In genomic region chr19:13082192-13083007, GRCh38 we compare ENCODE assay signal across 9 cellular contexts. TPM values are rescaled to one million over a fixed set of nuclear protein-coding genes. Genes with fewer than 3 reads are reported as not detected.
DNase-seq lines count a peak whose midpoint lies in the region; ATAC-seq, FAIRE-seq and TF ChIP-seq lines count a peak whose summit lies in the region.
"Had no signal": no experiment of that assay in that cellular context is flagged by ENCODE, and none has a peak within 500 bp of the region (broad histone marks: within the 10 kb centered on the region; RNA-seq: fewer than 3 reads in every experiment).

No MANE protein-coding gene starts in this region.

- no peak overlapping the region for H3K9ac ChIP-seq in astrocyte (ENCODE audit: low read length)
- H3K9ac ChIP-seq in HepG2 (ENCODE audit: insufficient read depth, low read depth, low read length): no peak overlapping the region

- POLR2A ChIA-PET in A673 (lab: Charles Lee; ENCODE audit: low non-redundant PET) (interaction anchor here (0.6 kb wide), 1 partner anchor 254 kb away, joined by 3 read pairs; no protein-coding TSS in a partner anchor), HepG2 (lab: Yijun Ruan, JAX) (interaction anchor here (0.6 kb wide), 1 partner anchor 99 kb away, joined by 3 read pairs; no protein-coding TSS in a partner anchor)

- peak; percentile 40 for TF ChIP-seq CTCF in A673 (conservative IDR thresholded peaks at IDR 0.05; ENCODE audit: low read depth, low read length)
- peak; percentile 43 for TF ChIP-seq CTCF in astrocyte (IDR thresholded peaks at IDR 0.05; ENCODE audit: insufficient read depth, low read depth, low read length)
- peak; percentile 33 for TF ChIP-seq CTCF in HepG2 (CRISPR knock-in tag; IDR thresholded peaks at IDR 0.05)

- no peaks in the 10 kb centered on the region for H3K9me3 Mint-ChIP-seq in astrocyte (ENCODE audit: unreplicated experiment)
- H3K9me3 Mint-ChIP-seq in stimulated activated memory B cell treated with anti-CD40 and anti-IgM and Interleukin-4, amounts not matched to agents 10 μg/mL and 1 μg/mL and 100 μg/mL, for 72 hours: no peaks in the 10 kb centered on the region
- H3K9me3 Mint-ChIP-seq in activated naive CD8-positive, alpha-beta T cell treated with anti-CD3 and anti-CD28 coated beads for 36 hours: no peaks in the 10 kb centered on the region

- TF ChIP-seq EP300 in Ishikawa (IDR thresholded peaks at IDR 0.05; ENCODE audit: borderline replicate concordance) (0 out of 2 replicates have a peak, but pooled peaks have one; percentile 7), HepG2 (IDR thresholded peaks at IDR 0.05; ENCODE audit: low read depth in 2 of 2, low read length in 2 of 2) (no peak), HepG2 (CRISPR knock-in tag; IDR thresholded peaks at IDR 0.05; ENCODE audit: borderline replicate concordance) (no peak)

- intact Hi-C loops in A673 (cut with micrococcal nuclease; ENCODE audit: unreplicated experiment): no loop called here
- intact Hi-C loops in HepG2 (cut with micrococcal nuclease; ENCODE audit: unreplicated experiment): no loop called here

- H3K4me2 ChIP-seq in astrocyte (ENCODE audit: low read length) (peak overlapping the region; percentile 32), HepG2 (ENCODE audit: low read depth, low read length) (no peak overlapping the region)

- H3K27ac ChIP-seq in A673 (ENCODE audit: low read depth, low read length, poor library complexity, severe bottlenecking) (no peak overlapping the region), astrocyte (ENCODE audit: low read depth, low read length) (no peak overlapping the region), HepG2 (ENCODE audit: extremely low read length, insufficient read depth, low read length) (no peak overlapping the region)

- H3K9me3 ChIP-seq in A673 (ENCODE audit: low read depth, low read length, poor library complexity, severe bottlenecking) (no peaks in the 10 kb centered on the region), astrocyte (ENCODE audit: insufficient read depth, low read depth, low read length) (no peaks in the 10 kb centered on the region), HepG2 (ENCODE audit: low read length) (no peaks in the 10 kb centered on the region)

- H3K4me3 Mint-ChIP-seq in astrocyte (ENCODE audit: unreplicated experiment): no peak overlapping the region
- no peak overlapping the region for H3K4me3 Mint-ChIP-seq in stimulated activated memory B cell treated with anti-CD40 and anti-IgM and Interleukin-4, amounts not matched to agents 10 μg/mL and 1 μg/mL and 100 μg/mL, for 72 hours
- no peak overlapping the region for H3K4me3 Mint-ChIP-seq in activated naive CD8-positive, alpha-beta T cell treated with anti-CD3 and anti-CD28 coated beads for 36 hours

- in situ Hi-C loops in HepG2 (cut with HindIII; ENCODE audit: extremely low pct_ligation_motif_present, low pct_unique_long_range_greater_than_20kb): no loop called here

- peaks cover 5% of the 10 kb centered on the region for H3K36me3 ChIP-seq in A673 (ENCODE audit: insufficient read depth, low read length, poor library complexity, severe bottlenecking)
- peaks cover under 1% of the 10 kb centered on the region for H3K36me3 ChIP-seq in astrocyte (ENCODE audit: insufficient read depth, low read length)
- peaks cover 10 to 40% of the 10 kb centered on the region in 2 experiments for H3K36me3 ChIP-seq in HepG2 (replicated peaks in 1 of 2; ENCODE audit: control insufficient read depth in 1 of 2, insufficient read depth in 2 of 2, low read length in 2 of 2)

- H3K36me3 Mint-ChIP-seq in astrocyte (ENCODE audit: low read depth, unreplicated experiment): peaks cover 11% of the 10 kb centered on the region
- H3K36me3 Mint-ChIP-seq in stimulated activated memory B cell treated with anti-CD40 and anti-IgM and Interleukin-4, amounts not matched to agents 10 μg/mL and 1 μg/mL and 100 μg/mL, for 72 hours: no peaks in the 10 kb centered on the region
- no peaks in the 10 kb centered on the region for H3K36me3 Mint-ChIP-seq in activated naive CD8-positive, alpha-beta T cell treated with anti-CD3 and anti-CD28 coated beads for 36 hours

- peak; percentile 52 for TF ChIP-seq RAD21 in Ishikawa (IDR thresholded peaks at IDR 0.05; ENCODE audit: low read depth)
- 0 out of 2 replicates have a peak, but pooled peaks have one; percentile 27 for TF ChIP-seq RAD21 in HepG2 (CRISPR knock-in tag; IDR thresholded peaks at IDR 0.05)

- ATAC-seq in HepG2: peak; percentile 75
- ATAC-seq in HG03159 (IDR thresholded peaks at IDR 0.05; ENCODE audit: unreplicated experiment): no peak
- no peak for ATAC-seq in stimulated activated memory B cell treated with anti-CD40 and anti-IgM and Interleukin-4, amounts not matched to agents 10 μg/mL and 1 μg/mL and 100 μg/mL, for 72 hours

- H2AFZ ChIP-seq in astrocyte (ENCODE audit: low read depth, low read length): no peak overlapping the region
- H2AFZ ChIP-seq in HepG2 (ENCODE audit: low read length): no peak overlapping the region

- WGBS in HepG2 (ENCODE audit: low lambda C conversion rate): 85% methylated on average over 11 of the region's 14 CpGs

- TF ChIP-seq POLR2A in HepG2 (IDR thresholded peaks at IDR 0.05; ENCODE audit: insufficient read depth in 1 of 2, low read depth in 2 of 2, low read length in 2 of 2): no peak

- H3K79me2 ChIP-seq in astrocyte (ENCODE audit: insufficient read depth, low read length): peaks cover 14% of the 10 kb centered on the region
- H3K79me2 ChIP-seq in HepG2 (ENCODE audit: insufficient read depth, low read length): no peaks in the 10 kb centered on the region

- H4K20me1 ChIP-seq in astrocyte (ENCODE audit: insufficient read depth, low read length) (peaks cover 45% of the 10 kb centered on the region), HepG2 (ENCODE audit: insufficient read depth, low read length) (no peaks in the 10 kb centered on the region)

- peaks cover 15% of the 10 kb centered on the region for H3K4me1 Mint-ChIP-seq in astrocyte (ENCODE audit: low read depth, unreplicated experiment)
- no peaks in the 10 kb centered on the region for H3K4me1 Mint-ChIP-seq in stimulated activated memory B cell treated with anti-CD40 and anti-IgM and Interleukin-4, amounts not matched to agents 10 μg/mL and 1 μg/mL and 100 μg/mL, for 72 hours
- peaks cover 3% of the 10 kb centered on the region for H3K4me1 Mint-ChIP-seq in activated naive CD8-positive, alpha-beta T cell treated with anti-CD3 and anti-CD28 coated beads for 36 hours

- CTCF ChIA-PET in A673 (lab: Charles Lee) (no interaction called here), HepG2 (lab: Yijun Ruan, JAX; ENCODE audit: low intra/inter-chr PET ratio, low total read pairs) (interaction anchor here (0.9 to 1.4 kb wide), 2 partner anchors 105 to 117 kb away, joined by 5 to 8 read pairs; no protein-coding TSS in a partner anchor)

- H3K27ac Mint-ChIP-seq in astrocyte (ENCODE audit: unreplicated experiment): no peak overlapping the region
- H3K27ac Mint-ChIP-seq in stimulated activated memory B cell treated with anti-CD40 and anti-IgM and Interleukin-4, amounts not matched to agents 10 μg/mL and 1 μg/mL and 100 μg/mL, for 72 hours: no peak overlapping the region
- H3K27ac Mint-ChIP-seq in activated naive CD8-positive, alpha-beta T cell treated with anti-CD3 and anti-CD28 coated beads for 36 hours: no peak overlapping the region

- BruUV-seq in A673 (replicated peaks; lab: Mats Ljungman, UMichigan) (no TSS peak), HepG2 (replicated peaks; lab: Mats Ljungman, UMichigan) (no TSS peak)

- DNase-seq in A673 (ENCODE audit: low spot score) (peak; percentile 51), astrocyte (ENCODE audit: low read depth) (peak; percentile 40), HepG2 (ENCODE audit: low spot score) (peak; percentile 52), EL (no peak)
- DNase-seq in activated naive CD8-positive, alpha-beta T cell treated with anti-CD3 and anti-CD28 coated beads for 36 hours: no peak

- H3K27me3 ChIP-seq in A673 (replicated peaks; ENCODE audit: insufficient read depth, low read depth, low read length, poor library complexity) (no peaks in the 10 kb centered on the region), astrocyte (ENCODE audit: insufficient read depth, low read length) (no peaks in the 10 kb centered on the region), HepG2 (ENCODE audit: control insufficient read depth in 1 of 2, insufficient read depth in 2 of 2, low read length in 2 of 2) (no peaks in the 10 kb centered on the region)

- no peak for FAIRE-seq in astrocyte (lab: Jason Lieb, UNC)
- FAIRE-seq in HepG2 (lab: Jason Lieb, UNC): peak; percentile 50
- FAIRE-seq: islet of Langerhans had no signal

- peaks cover 59% of the 10 kb centered on the region for H3K27me3 Mint-ChIP-seq in astrocyte (ENCODE audit: low read depth, unreplicated experiment)
- H3K27me3 Mint-ChIP-seq in stimulated activated memory B cell treated with anti-CD40 and anti-IgM and Interleukin-4, amounts not matched to agents 10 μg/mL and 1 μg/mL and 100 μg/mL, for 72 hours: peaks cover 45% of the 10 kb centered on the region
- no peaks in the 10 kb centered on the region for H3K27me3 Mint-ChIP-seq in activated naive CD8-positive, alpha-beta T cell treated with anti-CD3 and anti-CD28 coated beads for 36 hours

- H3K4me3 ChIP-seq in A673 (ENCODE audit: low read depth, low read length, poor library complexity, severe bottlenecking) (no peak overlapping the region), astrocyte (ENCODE audit: insufficient read depth, low read depth, low read length) (no peak overlapping the region), HepG2 (replicated peaks in 1 of 3; ENCODE audit: insufficient read depth in 1 of 3, low read depth in 2 of 3, low read length in 3 of 3) (no peak overlapping the region)

- H3K4me1 ChIP-seq in A673 (ENCODE audit: insufficient read depth, low read length, poor library complexity, severe bottlenecking): peaks cover 25% of the 10 kb centered on the region
- peaks cover 30% of the 10 kb centered on the region for H3K4me1 ChIP-seq in astrocyte (ENCODE audit: insufficient read depth, low read length)
- peaks cover 11% of the 10 kb centered on the region for H3K4me1 ChIP-seq in HepG2 (ENCODE audit: insufficient read depth, low read length)

RNA-seq across cellular contexts. Expression of gene LYL1, which starts 20.3 kb away (rescaled TPM):
- total RNA-seq in A673 (2021): not detected in 2 replicates
- 0.27 TPM in 1 of 2 replicates, not detected in the other for total RNA-seq in astrocyte
- total RNA-seq in HepG2 (2016; rRNA removed; fragmentation: Illumina TruSeq; extraction: Trizol): 0.69 and 0.75 TPM in 2 replicates
- total RNA-seq in HepG2 (2016; cell fraction: cytosol; rRNA removed; fragmentation: Illumina TruSeq; extraction: Trizol; ENCODE audit: low read depth): 0.79 and 0.91 TPM in 2 replicates
- 0.40 and 0.97 TPM in 2 replicates for total RNA-seq in HepG2 (2016; cell fraction: insoluble cytoplasmic fraction; rRNA removed; fragmentation: Illumina TruSeq; extraction: Trizol)
- 0.74 and 0.90 TPM in 2 replicates for total RNA-seq in HepG2 (2016; cell fraction: membrane; rRNA removed; fragmentation: Illumina TruSeq; extraction: Trizol)
- total RNA-seq in HepG2 (2016; cell fraction: nucleus; rRNA removed; fragmentation: Illumina TruSeq; extraction: Trizol): 0.31 and 0.75 TPM in 2 replicates
- polyA plus RNA-seq in HepG2 (2011; rRNA removed): 0.72 and 0.92 TPM in 2 replicates
- polyA plus RNA-seq in HepG2 (2011; cell fraction: cytosol; rRNA removed): 0.71 and 1.6 TPM in 2 replicates
- 2.0 and 2.6 TPM in 2 replicates for polyA plus RNA-seq in HepG2 (2011; cell fraction: nucleus; rRNA removed)
- polyA plus RNA-seq in HepG2 (2012): 0.31 and 0.32 TPM in 2 replicates
- 0.57 and 0.66 TPM in 2 replicates for polyA plus RNA-seq in HepG2 (2016; cell fraction: cytosol; fragmentation: Illumina TruSeq; extraction: Trizol; ENCODE audit: low read depth)
- 0.51 and 0.59 TPM in 2 replicates for polyA plus RNA-seq in HepG2 (2016; cell fraction: insoluble cytoplasmic fraction; fragmentation: Illumina TruSeq; extraction: Trizol; ENCODE audit: low read depth)
- polyA plus RNA-seq in HepG2 (2016; cell fraction: membrane; fragmentation: Illumina TruSeq; extraction: Trizol; ENCODE audit: low read depth): 0.76 and 0.86 TPM in 2 replicates
- 0.93 and 1.5 TPM in 2 replicates for polyA plus RNA-seq in HepG2 (2016; cell fraction: nucleus; fragmentation: Illumina TruSeq; extraction: Trizol; ENCODE audit: insufficient read depth, low read depth)
- 0.09 and 1.9 TPM in 2 replicates for polyA minus RNA-seq in HepG2 (2011; rRNA and poly(A)+ RNA removed; ENCODE audit: low replicate concordance)
- 0.49 and 0.70 TPM in 2 replicates for polyA minus RNA-seq in HepG2 (2011; cell fraction: cytosol; rRNA and poly(A)+ RNA removed)
- polyA minus RNA-seq in HepG2 (2011; cell fraction: nucleus; rRNA and poly(A)+ RNA removed): 0.64 and 1.1 TPM in 2 replicates
- total RNA-seq in activated naive CD8-positive, alpha-beta T cell treated with anti-CD3 and anti-CD28 coated beads for 36 hours: 1 to 10 TPM; 2.6 to 2.9 TPM

RNA-seq across cellular contexts. Expression of gene TRMT1, which starts 34.1 kb away (rescaled TPM):
- total RNA-seq in A673 (2021) (85.7 and 109 TPM in 2 replicates), astrocyte (43.0 and 43.3 TPM in 2 replicates), HepG2 (2016; rRNA removed; fragmentation: Illumina TruSeq; extraction: Trizol) (27.9 and 44.1 TPM in 2 replicates)
- total RNA-seq in HepG2 (2016; cell fraction: cytosol; rRNA removed; fragmentation: Illumina TruSeq; extraction: Trizol; ENCODE audit: low read depth): 9.6 and 11.8 TPM in 2 replicates
- 23.9 and 45.4 TPM in 2 replicates for total RNA-seq in HepG2 (2016; cell fraction: insoluble cytoplasmic fraction; rRNA removed; fragmentation: Illumina TruSeq; extraction: Trizol)
- total RNA-seq in HepG2 (2016; cell fraction: membrane; rRNA removed; fragmentation: Illumina TruSeq; extraction: Trizol): 14.3 and 15.5 TPM in 2 replicates
- 55.3 and 60.2 TPM in 2 replicates for total RNA-seq in HepG2 (2016; cell fraction: nucleus; rRNA removed; fragmentation: Illumina TruSeq; extraction: Trizol)
- 35.5 and 42.9 TPM in 2 replicates for polyA plus RNA-seq in HepG2 (2011; rRNA removed)
- polyA plus RNA-seq in HepG2 (2011; cell fraction: cytosol; rRNA removed): 16.0 and 24.0 TPM in 2 replicates
- 421 and 529 TPM in 2 replicates for polyA plus RNA-seq in HepG2 (2011; cell fraction: nucleus; rRNA removed)
- 22.9 and 29.0 TPM in 2 replicates for polyA plus RNA-seq in HepG2 (2012)
- 9.7 and 9.9 TPM in 2 replicates for polyA plus RNA-seq in HepG2 (2016; cell fraction: cytosol; fragmentation: Illumina TruSeq; extraction: Trizol; ENCODE audit: low read depth)
- 24.6 and 27.1 TPM in 2 replicates for polyA plus RNA-seq in HepG2 (2016; cell fraction: insoluble cytoplasmic fraction; fragmentation: Illumina TruSeq; extraction: Trizol; ENCODE audit: low read depth)
- polyA plus RNA-seq in HepG2 (2016; cell fraction: membrane; fragmentation: Illumina TruSeq; extraction: Trizol; ENCODE audit: low read depth): 10.7 and 11.5 TPM in 2 replicates
- 144 and 171 TPM in 2 replicates for polyA plus RNA-seq in HepG2 (2016; cell fraction: nucleus; fragmentation: Illumina TruSeq; extraction: Trizol; ENCODE audit: insufficient read depth, low read depth)
- 61.2 and 61.3 TPM in 2 replicates for polyA minus RNA-seq in HepG2 (2011; rRNA and poly(A)+ RNA removed; ENCODE audit: low replicate concordance)
- polyA minus RNA-seq in HepG2 (2011; cell fraction: cytosol; rRNA and poly(A)+ RNA removed): 12.5 and 24.5 TPM in 2 replicates
- polyA minus RNA-seq in HepG2 (2011; cell fraction: nucleus; rRNA and poly(A)+ RNA removed): 44.6 and 48.9 TPM in 2 replicates
- 100 to 1,000 TPM; 114 TPM for total RNA-seq in activated naive CD8-positive, alpha-beta T cell treated with anti-CD3 and anti-CD28 coated beads for 36 hours

RNA-seq across cellular contexts. Expression of gene NACC1, which starts 35.7 kb away (rescaled TPM):
- 119 and 126 TPM in 2 replicates for total RNA-seq in A673 (2021)
- total RNA-seq in astrocyte: 96.4 and 104 TPM in 2 replicates
- 31.8 and 46.7 TPM in 2 replicates for total RNA-seq in HepG2 (2016; rRNA removed; fragmentation: Illumina TruSeq; extraction: Trizol)
- total RNA-seq in HepG2 (2016; cell fraction: cytosol; rRNA removed; fragmentation: Illumina TruSeq; extraction: Trizol; ENCODE audit: low read depth): 6.8 and 8.2 TPM in 2 replicates
- total RNA-seq in HepG2 (2016; cell fraction: insoluble cytoplasmic fraction; rRNA removed; fragmentation: Illumina TruSeq; extraction: Trizol): 29.7 and 42.3 TPM in 2 replicates
- total RNA-seq in HepG2 (2016; cell fraction: membrane; rRNA removed; fragmentation: Illumina TruSeq; extraction: Trizol): 37.1 and 38.6 TPM in 2 replicates
- 21.0 and 21.3 TPM in 2 replicates for total RNA-seq in HepG2 (2016; cell fraction: nucleus; rRNA removed; fragmentation: Illumina TruSeq; extraction: Trizol)
- 42.3 and 55.2 TPM in 2 replicates for polyA plus RNA-seq in HepG2 (2011; rRNA removed)
- polyA plus RNA-seq in HepG2 (2011; cell fraction: cytosol; rRNA removed): 33.3 and 62.6 TPM in 2 replicates
- polyA plus RNA-seq in HepG2 (2011; cell fraction: nucleus; rRNA removed): 93.5 and 114 TPM in 2 replicates
- polyA plus RNA-seq in HepG2 (2012): 13.2 and 18.2 TPM in 2 replicates
- 6.3 and 6.7 TPM in 2 replicates for polyA plus RNA-seq in HepG2 (2016; cell fraction: cytosol; fragmentation: Illumina TruSeq; extraction: Trizol; ENCODE audit: low read depth)
- 35.6 and 46.3 TPM in 2 replicates for polyA plus RNA-seq in HepG2 (2016; cell fraction: insoluble cytoplasmic fraction; fragmentation: Illumina TruSeq; extraction: Trizol; ENCODE audit: low read depth)
- 28.2 and 28.5 TPM in 2 replicates for polyA plus RNA-seq in HepG2 (2016; cell fraction: membrane; fragmentation: Illumina TruSeq; extraction: Trizol; ENCODE audit: low read depth)
- polyA plus RNA-seq in HepG2 (2016; cell fraction: nucleus; fragmentation: Illumina TruSeq; extraction: Trizol; ENCODE audit: insufficient read depth, low read depth): 37.4 and 39.4 TPM in 2 replicates
- 91.1 and 200 TPM in 2 replicates for polyA minus RNA-seq in HepG2 (2011; rRNA and poly(A)+ RNA removed; ENCODE audit: low replicate concordance)
- 45.0 and 58.7 TPM in 2 replicates for polyA minus RNA-seq in HepG2 (2011; cell fraction: cytosol; rRNA and poly(A)+ RNA removed)
- 12.7 and 13.6 TPM in 2 replicates for polyA minus RNA-seq in HepG2 (2011; cell fraction: nucleus; rRNA and poly(A)+ RNA removed)
- 10 to 100 TPM; 81.2 to 83.8 TPM for total RNA-seq in activated naive CD8-positive, alpha-beta T cell treated with anti-CD3 and anti-CD28 coated beads for 36 hours

Comparison
In these comparisons a context has a peak if more than half of its experiments do, and no peak if none do; other contexts are left out.
1. DNase-seq: peak in A673 (single experiment), astrocyte (single experiment) and HepG2 (single experiment); none in EL (single experiment) and activated naive CD8-positive, alpha-beta T cell treated with anti-CD3 and anti-CD28 coated beads for 36 hours (single experiment).
2. Peak in every context shown above with its lines, with median percentiles within 50 percentile points of each other: CTCF ChIP-seq.